Comparison of ENCODE assay signal across 8 cellular contexts in genomic region chr1:10965621-10966226, GRCh38.
DNase-seq lines count a peak whose midpoint lies in the region; TF ChIP-seq lines count a peak whose summit lies in the region.

No MANE protein-coding gene starts in this region.

- in situ Hi-C loops in KBM-7 (cut with MboI; ENCODE audit: low pct_unique_long_range_greater_than_20kb, low sequenced_read_pairs): no loop called here
- in situ Hi-C loops in GM13977 (cut with MboI; ENCODE audit: low pct_unique_long_range_greater_than_20kb, low sequenced_read_pairs, unreplicated experiment): no loop called here

- H3K36me3 Mint-ChIP-seq in T-helper 2 cell treated with Interferon-gamma antibody and Interleukin-4, amounts not matched to agents 5 μg/mL and 100 μg/mL, for 36 hours (ENCODE audit: low read depth): no peaks in the 10 kb centered on the region

- peaks cover 12% of the 10 kb centered on the region for H3K4me1 Mint-ChIP-seq in T-helper 2 cell treated with Interferon-gamma antibody and Interleukin-4, amounts not matched to agents 5 μg/mL and 100 μg/mL, for 36 hours (ENCODE audit: low read depth)

- no peak overlapping the region for H3K27ac Mint-ChIP-seq in T-helper 2 cell treated with Interferon-gamma antibody and Interleukin-4, amounts not matched to agents 5 μg/mL and 100 μg/mL, for 36 hours

- peak overlapping the region; percentile 16 for H3K27ac ChIP-seq in caudate nucleus (ENCODE audit: low read depth, low read length)

- peaks cover 35% of the 10 kb centered on the region for H3K27me3 Mint-ChIP-seq in T-helper 2 cell treated with Interferon-gamma antibody and Interleukin-4, amounts not matched to agents 5 μg/mL and 100 μg/mL, for 36 hours (ENCODE audit: low read depth)

- TF ChIP-seq CTCF in GM13977 (IDR thresholded peaks at IDR 0.05; ENCODE audit: extremely low read depth, insufficient read depth, missing control alignments): no peak

- H3K4me3 Mint-ChIP-seq in T-helper 2 cell treated with Interferon-gamma antibody and Interleukin-4, amounts not matched to agents 5 μg/mL and 100 μg/mL, for 36 hours: peak overlapping the region; percentile 55

- no peaks in the 10 kb centered on the region for H3K9me3 Mint-ChIP-seq in T-helper 2 cell treated with Interferon-gamma antibody and Interleukin-4, amounts not matched to agents 5 μg/mL and 100 μg/mL, for 36 hours

- DNase-seq in T-helper 2 cell treated with Interferon-gamma antibody and Interleukin-4, amounts not matched to agents 5 μg/mL and 100 μg/mL, for 36 hours (ENCODE audit: low spot score): no peak
- no peak for DNase-seq in T-helper 2 cell
- DNase-seq in KBM-7: peak; percentile 89
- peak in 1 of 61 donors; percentile 33 for DNase-seq in caudate nucleus (lab: John Stamatoyannopoulos, UW)
- peak; percentile 39 for DNase-seq in stimulated activated CD8-positive, alpha-beta memory T cell treated with anti-CD3 and anti-CD28 coated beads, Interleukin-4, amount 100 ng/mL, for 48 hours
- DNase-seq in GM13977 (ENCODE audit: low spot score): no peak
- DNase-seq in DMS153 treated with DMSO at 0.1 percent for 48 hours (lab: John Stamatoyannopoulos, UW; ENCODE audit: unreplicated experiment): no peak
- DNase-seq in GM19238 (ENCODE audit: insufficient read length, low spot score): no peak

Comparison
In these comparisons a context has a peak if more than half of its experiments do, and no peak if none do; other contexts are left out.
1. DNase-seq: peak in KBM-7 (single experiment) and stimulated activated CD8-positive, alpha-beta memory T cell treated with anti-CD3 and anti-CD28 coated beads, Interleukin-4, amount 100 ng/mL, for 48 hours (single experiment); none in T-helper 2 cell treated with Interferon-gamma antibody and Interleukin-4, amounts not matched to agents 5 μg/mL and 100 μg/mL, for 36 hours (single experiment), T-helper 2 cell (0 of 5), GM13977 (single experiment), DMS153 treated with DMSO at 0.1 percent for 48 hours (single experiment) and GM19238 (single experiment).